ENCODE assay signal across 9 cellular contexts in the genomic region with DNA sequence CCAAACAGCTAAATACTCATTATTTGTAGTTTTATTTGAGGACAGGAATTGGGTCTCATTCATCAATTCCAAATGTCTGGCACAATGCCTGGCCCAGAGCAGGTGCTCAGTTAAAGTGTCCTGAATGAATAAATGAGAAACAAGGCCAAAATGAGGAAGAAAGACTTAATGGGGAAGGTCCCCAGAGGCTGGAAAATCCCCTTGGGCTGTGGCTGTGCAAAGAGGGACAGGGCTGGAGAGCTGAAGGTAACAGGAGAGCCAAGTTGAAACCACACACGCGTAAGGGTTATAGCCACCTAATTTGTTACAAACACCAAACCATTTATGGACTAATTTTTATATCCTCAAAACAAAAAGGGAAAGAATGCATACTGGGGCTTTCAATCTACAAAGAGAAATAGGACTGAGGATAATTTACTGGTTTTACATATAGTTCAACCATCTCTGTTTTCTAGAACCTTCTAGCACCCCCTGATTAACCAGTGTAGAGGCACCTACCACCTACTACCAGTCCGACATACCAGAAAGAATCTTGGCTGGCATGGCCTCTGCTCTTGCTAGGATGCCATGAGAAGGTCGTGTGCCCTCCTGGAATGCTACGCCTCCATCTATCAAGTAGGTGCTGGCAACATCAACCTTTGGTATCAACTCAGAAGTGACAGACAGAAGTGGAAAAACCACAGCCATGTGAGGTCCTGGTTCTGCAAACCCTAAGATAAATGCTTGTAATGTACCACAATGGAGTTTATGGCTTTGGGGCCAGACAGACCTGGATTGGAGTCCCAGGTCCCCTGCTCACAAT. TPM values are rescaled to one million over a fixed set of nuclear protein-coding genes. Genes with fewer than 3 reads are reported as not detected.
DNase-seq lines count a peak whose midpoint lies in the region; ATAC-seq and TF ChIP-seq lines count a peak whose summit lies in the region.
"Had no signal": no experiment of that assay in that cellular context is flagged by ENCODE, and none has a peak within 500 bp of the region (broad histone marks: within the 10 kb centered on the region; RNA-seq: fewer than 3 reads in every experiment).

No MANE protein-coding gene starts in this region.

- ATAC-seq in HG03108 (IDR thresholded peaks at IDR 0.05; ENCODE audit: unreplicated experiment) (peak; percentile 42), body of pancreas (no peak), GM21723 (IDR thresholded peaks at IDR 0.05; ENCODE audit: unreplicated experiment) (no peak)
- no peak for ATAC-seq in naive thymus-derived CD8-positive, alpha-beta T cell

- POLR2A ChIA-PET in naive thymus-derived CD8-positive, alpha-beta T cell (lab: Charles Lee) = interaction anchor here (0.5 to 51.6 kb wide), 7 partner anchors 4 to 790 kb away, joined by 3 to 2215 read pairs (median 3); partner anchors contain the start of genes IL2RB and MYH9

- CTCF ChIA-PET in Calu3 (lab: Charles Lee) = interaction anchor here (0.6 to 1.5 kb wide), 5 partner anchors 12 to 115 kb away, joined by 3 to 4 read pairs (median 3); no protein-coding TSS in a partner anchor

- H3K9me3 Mint-ChIP-seq in Calu3 (ENCODE audit: low read depth, unreplicated experiment) (no peaks in the 10 kb centered on the region), glutamatergic neuron (ENCODE audit: unreplicated experiment) (peaks cover 4% of the 10 kb centered on the region)
- H3K9me3 Mint-ChIP-seq in naive thymus-derived CD8-positive, alpha-beta T cell = no peaks in the 10 kb centered on the region

- H3K4me3 ChIP-seq in body of pancreas = no peak overlapping the region

- H3K4me1 Mint-ChIP-seq in Calu3 (ENCODE audit: low read depth, unreplicated experiment) (peaks cover 90% of the 10 kb centered on the region), glutamatergic neuron (ENCODE audit: low read depth, unreplicated experiment) (peaks cover 25% of the 10 kb centered on the region)
- peaks cover 62 to 100% (median 98%) of the 10 kb centered on the region in 4 donors for H3K4me1 Mint-ChIP-seq in naive thymus-derived CD8-positive, alpha-beta T cell

- H3K36me3 ChIP-seq in body of pancreas (replicated peaks in 1 of 2; ENCODE audit: insufficient read depth in 1 of 2, low read depth in 2 of 2) = peaks cover 0 to 2% of the 10 kb centered on the region in 2 donors

- peak overlapping the region; percentile 8 for H3K4me3 Mint-ChIP-seq in Calu3 (ENCODE audit: low read depth, unreplicated experiment)
- peak overlapping the region in 9 of 10 donors; percentile 40 to 88 (median 81) for H3K4me3 Mint-ChIP-seq in naive thymus-derived CD8-positive, alpha-beta T cell
- no peak overlapping the region for H3K4me3 Mint-ChIP-seq in glutamatergic neuron (ENCODE audit: unreplicated experiment)

- intact Hi-C loops in Calu3 (cut with micrococcal nuclease; ENCODE audit: unreplicated experiment) = no loop called here
- intact Hi-C loops in body of pancreas (cut with DNase I) = no loop called here

- H3K27ac Mint-ChIP-seq in Calu3 (ENCODE audit: unreplicated experiment) (peak overlapping the region; percentile 59), glutamatergic neuron (ENCODE audit: unreplicated experiment) (no peak overlapping the region)
- H3K27ac Mint-ChIP-seq in naive thymus-derived CD8-positive, alpha-beta T cell = peak overlapping the region; percentile 90 to 97 (median 95)

- DNase-seq in Calu3 = no peak
- DNase-seq in body of pancreas = peak in 1 of 4 donors; percentile 15
- DNase-seq in naive thymus-derived CD8-positive, alpha-beta T cell = no peak
- DNase-seq in NK-92 (lab: John Stamatoyannopoulos, UW; ENCODE audit: unreplicated experiment) = no peak
- no peak for DNase-seq in glutamatergic neuron
- DNase-seq in occipital lobe (lab: John Stamatoyannopoulos, UW) = no peak
- DNase-seq: activated CD4-positive, alpha-beta T cell treated with anti-CD3 and anti-CD28 coated beads, Interleukin-2, amount 50 U/mL, for 1 hour had no signal

- H3K36me3 Mint-ChIP-seq in Calu3 (ENCODE audit: insufficient read depth, unreplicated experiment) = peaks cover 80% of the 10 kb centered on the region
- H3K36me3 Mint-ChIP-seq in naive thymus-derived CD8-positive, alpha-beta T cell = peaks cover 0 to 45% (median 0%) of the 10 kb centered on the region in 3 donors
- H3K36me3 Mint-ChIP-seq in glutamatergic neuron (ENCODE audit: unreplicated experiment) = peaks cover 5% of the 10 kb centered on the region

- H3K27me3 ChIP-seq in body of pancreas = no peaks in the 10 kb centered on the region

- TF ChIP-seq POLR2A in body of pancreas (IDR thresholded peaks at IDR 0.05) = no peak

- H3K4me1 ChIP-seq in body of pancreas = peaks cover 97% of the 10 kb centered on the region

- BruUV-seq in Calu3 (replicated peaks; lab: Mats Ljungman, UMichigan) = no TSS peak

- peak overlapping the region; percentile 42 to 98 (median 89) for H3K27ac ChIP-seq in body of pancreas

- H3K27me3 Mint-ChIP-seq in Calu3 (ENCODE audit: unreplicated experiment) (no peaks in the 10 kb centered on the region), glutamatergic neuron (ENCODE audit: unreplicated experiment) (peaks cover 6% of the 10 kb centered on the region)
- H3K27me3 Mint-ChIP-seq in naive thymus-derived CD8-positive, alpha-beta T cell = no peaks in the 10 kb centered on the region

- TF ChIP-seq CTCF in Calu3 (IDR thresholded peaks at IDR 0.05; ENCODE audit: unreplicated experiment) (no peak), body of pancreas (IDR thresholded peaks at IDR 0.05) (no peak), glutamatergic neuron (IDR thresholded peaks at IDR 0.05; ENCODE audit: partially characterized antibody, unreplicated experiment) (no peak)

- 31 to 36% methylated on average over 5 of the region's 5 CpGs for WGBS in body of pancreas, 2 donors

- no peaks in the 10 kb centered on the region for H3K9me3 ChIP-seq in body of pancreas

RNA-seq across cellular contexts. Expression of gene MYH9, which starts 28.4 kb away (rescaled TPM):
- total RNA-seq in Calu3 (2022) = 526 and 606 TPM in 2 replicates
- total RNA-seq in body of pancreas = 100 to 1,000 TPM; 294 to 323 TPM
- 100 to 1,000 TPM; 711 to 718 TPM for total RNA-seq in naive thymus-derived CD8-positive, alpha-beta T cell
- polyA plus RNA-seq in naive thymus-derived CD8-positive, alpha-beta T cell = 100 to 1,000 TPM in 2 of 3 donors, 10 to 100 TPM in 1; 51.2 to 389 (median 105) TPM
- total RNA-seq in glutamatergic neuron (ENCODE audit: unreplicated experiment) = 122 TPM
- total RNA-seq in occipital lobe = 34.6 TPM
